ENCODE assay signal across 25 cellular contexts in genomic region chr14:98408713-98409112, GRCh38.
A peak's percentile ranks its signal among the peaks of the same experiment; 100 is the strongest.
DNase-seq lines count a peak whose midpoint lies in the region; ATAC-seq lines count a peak whose summit lies in the region.
"Had no signal": no experiment of that assay in that cellular context is flagged by ENCODE, and none has a peak within 500 bp of the region (broad histone marks: within the 10 kb centered on the region; RNA-seq: fewer than 3 reads in every experiment).

No MANE protein-coding gene starts in this region.

- H3K36me3 Mint-ChIP-seq in activated naive CD4-positive, alpha-beta T cell treated with anti-CD3 and anti-CD28 coated beads, Interleukin-2, amount 10 ng/mL, durations not matched to agents 7 days and 5 days = no peaks in the 10 kb centered on the region
- H3K36me3 Mint-ChIP-seq in T-cell = no peaks in the 10 kb centered on the region
- no peaks in the 10 kb centered on the region for H3K36me3 Mint-ChIP-seq in activated T-cell treated with anti-CD3 and anti-CD28 coated beads, Interleukin-2, amount 50 U/mL, for 72 hours (ENCODE audit: insufficient read depth in 2 of 2)
- H3K36me3 Mint-ChIP-seq: activated CD8-positive, alpha-beta memory T cell treated with anti-CD3 and anti-CD28 coated beads, Interleukin-2, amount 10 ng/mL, durations not matched to agents 7 days and 5 days; mesothelial cell of epicardium had no signal

- no peak for DNase-seq in activated naive CD4-positive, alpha-beta T cell treated with anti-CD3 and anti-CD28 coated beads, Interleukin-2, amount 10 ng/mL, durations not matched to agents 7 days and 5 days
- no peak for DNase-seq in activated naive CD4-positive, alpha-beta T cell treated with anti-CD3 and anti-CD28 coated beads, Interleukin-2, amount 50 U/mL, for 16 hours
- DNase-seq in T-cell (peak in 1 of 34 experiments; percentile 3), NCI-H1694 treated with DMSO at 0.1 percent for 48 hours (lab: John Stamatoyannopoulos, UW) (no peak)
- DNase-seq in activated T-cell treated with anti-CD3 and anti-CD28 coated beads, Interleukin-2, amount 50 U/mL, for 72 hours = peak; percentile 8 to 15
- DNase-seq in stimulated activated CD8-positive, alpha-beta memory T cell treated with anti-CD3 and anti-CD28 coated beads, Interleukin-4, amount 100 ng/mL, for 48 hours = peak; percentile 32
- DNase-seq: activated CD4-positive, CD25-positive, alpha-beta regulatory T cell; activated CD8-positive, alpha-beta memory T cell treated with anti-CD3 and anti-CD28 coated beads, Interleukin-2, amount 10 ng/mL, durations not matched to agents 7 days and 5 days; brain microvascular endothelial cell; dorsolateral prefrontal cortex; gastrocnemius medialis; GDM1; H9; KBM-7; MG63; NCI-H1105; NCI-H187 treated with DMSO at 0.1 percent for 48 hours; NCI-H2171 treated with DMSO at 0.1 percent for 48 hours; NCI-H526 treated with DMSO at 0.1 percent for 48 hours; NK-92 treated with Interleukin-12 subunit alpha and Interleukin-12 subunit beta, amount 100 ng/mL, for 24 hours; right cardiac atrium; stimulated activated CD4-positive, alpha-beta T cell treated with anti-CD3 and anti-CD28 coated beads, Interleukin-4, amount 100 ng/mL, for 1 hour; upper lobe of left lung had no signal

- no peak overlapping the region for H3K4me3 Mint-ChIP-seq in activated naive CD4-positive, alpha-beta T cell treated with anti-CD3 and anti-CD28 coated beads, Interleukin-2, amount 10 ng/mL, durations not matched to agents 7 days and 5 days
- H3K4me3 Mint-ChIP-seq in T-cell = no peak overlapping the region
- H3K4me3 Mint-ChIP-seq in activated T-cell treated with anti-CD3 and anti-CD28 coated beads, Interleukin-2, amount 50 U/mL, for 72 hours = peak overlapping the region; percentile 43 to 55
- H3K4me3 Mint-ChIP-seq: activated CD8-positive, alpha-beta memory T cell treated with anti-CD3 and anti-CD28 coated beads, Interleukin-2, amount 10 ng/mL, durations not matched to agents 7 days and 5 days; H9; mesothelial cell of epicardium had no signal

- peaks cover 12% of the 10 kb centered on the region for H3K4me1 Mint-ChIP-seq in activated naive CD4-positive, alpha-beta T cell treated with anti-CD3 and anti-CD28 coated beads, Interleukin-2, amount 10 ng/mL, durations not matched to agents 7 days and 5 days
- peaks cover 30 to 48% (median 35%) of the 10 kb centered on the region in 3 donors for H3K4me1 Mint-ChIP-seq in T-cell
- peaks cover 15% of the 10 kb centered on the region for H3K4me1 Mint-ChIP-seq in activated T-cell treated with anti-CD3 and anti-CD28 coated beads, Interleukin-2, amount 50 U/mL, for 72 hours (ENCODE audit: low read depth)
- H3K4me1 Mint-ChIP-seq: H9, mesothelial cell of epicardium had no signal

- H3K27me3 Mint-ChIP-seq in activated naive CD4-positive, alpha-beta T cell treated with anti-CD3 and anti-CD28 coated beads, Interleukin-2, amount 10 ng/mL, durations not matched to agents 7 days and 5 days = no peaks in the 10 kb centered on the region
- no peaks in the 10 kb centered on the region for H3K27me3 Mint-ChIP-seq in T-cell
- no peaks in the 10 kb centered on the region for H3K27me3 Mint-ChIP-seq in activated T-cell treated with anti-CD3 and anti-CD28 coated beads, Interleukin-2, amount 50 U/mL, for 72 hours (ENCODE audit: low read depth)
- H3K27me3 Mint-ChIP-seq: activated CD8-positive, alpha-beta memory T cell treated with anti-CD3 and anti-CD28 coated beads, Interleukin-2, amount 10 ng/mL, durations not matched to agents 7 days and 5 days had no signal

- peaks cover 4% of the 10 kb centered on the region for H3K9me3 Mint-ChIP-seq in activated naive CD4-positive, alpha-beta T cell treated with anti-CD3 and anti-CD28 coated beads, Interleukin-2, amount 10 ng/mL, durations not matched to agents 7 days and 5 days
- no peaks in the 10 kb centered on the region for H3K9me3 Mint-ChIP-seq in T-cell
- peaks cover 0 to 1% of the 10 kb centered on the region in 2 donors for H3K9me3 Mint-ChIP-seq in activated T-cell treated with anti-CD3 and anti-CD28 coated beads, Interleukin-2, amount 50 U/mL, for 72 hours
- H3K9me3 Mint-ChIP-seq: H9, mesothelial cell of epicardium had no signal

- peak in 3 of 4 experiments; percentile 30 to 48 (median 32) for ATAC-seq in T-cell (replicated peaks in 1 of 4)
- peak; percentile 60 to 61 for ATAC-seq in activated T-cell treated with anti-CD3 and anti-CD28 coated beads, Interleukin-2, amount 50 U/mL, for 72 hours (replicated peaks in 1 of 2)
- no peak for ATAC-seq in GM21737 (IDR thresholded peaks at IDR 0.05; ENCODE audit: unreplicated experiment)
- ATAC-seq: activated CD8-positive, alpha-beta memory T cell treated with anti-CD3 and anti-CD28 coated beads, Interleukin-2, amount 10 ng/mL, durations not matched to agents 7 days and 5 days; gastrocnemius medialis; right cardiac atrium had no signal

- POLR2A ChIA-PET in T-cell (lab: Charles Lee) = no interaction called here

- CTCF ChIA-PET in activated naive CD4-positive, alpha-beta T cell treated with anti-CD3 and anti-CD28 coated beads, Interleukin-2, amount 10 ng/mL, durations not matched to agents 7 days and 5 days (lab: Charles Lee) = no interaction called here
- CTCF ChIA-PET in T-cell (lab: Charles Lee) = no interaction called here

- peak overlapping the region; percentile 28 for H3K27ac Mint-ChIP-seq in activated naive CD4-positive, alpha-beta T cell treated with anti-CD3 and anti-CD28 coated beads, Interleukin-2, amount 10 ng/mL, durations not matched to agents 7 days and 5 days
- H3K27ac Mint-ChIP-seq in T-cell = no peak overlapping the region
- peak overlapping the region; percentile 58 for H3K27ac Mint-ChIP-seq in activated T-cell treated with anti-CD3 and anti-CD28 coated beads, Interleukin-2, amount 50 U/mL, for 72 hours
- H3K27ac Mint-ChIP-seq: activated CD8-positive, alpha-beta memory T cell treated with anti-CD3 and anti-CD28 coated beads, Interleukin-2, amount 10 ng/mL, durations not matched to agents 7 days and 5 days; H9; mesothelial cell of epicardium had no signal

Comparison
In these comparisons a context has a peak if more than half of its experiments do, and no peak if none do; other contexts are left out.
1. DNase-seq: peak in activated T-cell treated with anti-CD3 and anti-CD28 coated beads, Interleukin-2, amount 50 U/mL, for 72 hours (2 of 2) and stimulated activated CD8-positive, alpha-beta memory T cell treated with anti-CD3 and anti-CD28 coated beads, Interleukin-4, amount 100 ng/mL, for 48 hours (single experiment); none in activated naive CD4-positive, alpha-beta T cell treated with anti-CD3 and anti-CD28 coated beads, Interleukin-2, amount 10 ng/mL, durations not matched to agents 7 days and 5 days (single experiment), activated naive CD4-positive, alpha-beta T cell treated with anti-CD3 and anti-CD28 coated beads, Interleukin-2, amount 50 U/mL, for 16 hours (single experiment) and NCI-H1694 treated with DMSO at 0.1 percent for 48 hours (single experiment).
2. H3K27ac Mint-ChIP-seq: peak in activated naive CD4-positive, alpha-beta T cell treated with anti-CD3 and anti-CD28 coated beads, Interleukin-2, amount 10 ng/mL, durations not matched to agents 7 days and 5 days (single experiment) and activated T-cell treated with anti-CD3 and anti-CD28 coated beads, Interleukin-2, amount 50 U/mL, for 72 hours (single experiment); none in T-cell (0 of 2).
3. H3K4me3 Mint-ChIP-seq: peak in activated T-cell treated with anti-CD3 and anti-CD28 coated beads, Interleukin-2, amount 50 U/mL, for 72 hours (2 of 2); none in activated naive CD4-positive, alpha-beta T cell treated with anti-CD3 and anti-CD28 coated beads, Interleukin-2, amount 10 ng/mL, durations not matched to agents 7 days and 5 days (single experiment) and T-cell (0 of 3).